Comparison of ENCODE assay signal across 9 cellular contexts in the genomic region with DNA sequence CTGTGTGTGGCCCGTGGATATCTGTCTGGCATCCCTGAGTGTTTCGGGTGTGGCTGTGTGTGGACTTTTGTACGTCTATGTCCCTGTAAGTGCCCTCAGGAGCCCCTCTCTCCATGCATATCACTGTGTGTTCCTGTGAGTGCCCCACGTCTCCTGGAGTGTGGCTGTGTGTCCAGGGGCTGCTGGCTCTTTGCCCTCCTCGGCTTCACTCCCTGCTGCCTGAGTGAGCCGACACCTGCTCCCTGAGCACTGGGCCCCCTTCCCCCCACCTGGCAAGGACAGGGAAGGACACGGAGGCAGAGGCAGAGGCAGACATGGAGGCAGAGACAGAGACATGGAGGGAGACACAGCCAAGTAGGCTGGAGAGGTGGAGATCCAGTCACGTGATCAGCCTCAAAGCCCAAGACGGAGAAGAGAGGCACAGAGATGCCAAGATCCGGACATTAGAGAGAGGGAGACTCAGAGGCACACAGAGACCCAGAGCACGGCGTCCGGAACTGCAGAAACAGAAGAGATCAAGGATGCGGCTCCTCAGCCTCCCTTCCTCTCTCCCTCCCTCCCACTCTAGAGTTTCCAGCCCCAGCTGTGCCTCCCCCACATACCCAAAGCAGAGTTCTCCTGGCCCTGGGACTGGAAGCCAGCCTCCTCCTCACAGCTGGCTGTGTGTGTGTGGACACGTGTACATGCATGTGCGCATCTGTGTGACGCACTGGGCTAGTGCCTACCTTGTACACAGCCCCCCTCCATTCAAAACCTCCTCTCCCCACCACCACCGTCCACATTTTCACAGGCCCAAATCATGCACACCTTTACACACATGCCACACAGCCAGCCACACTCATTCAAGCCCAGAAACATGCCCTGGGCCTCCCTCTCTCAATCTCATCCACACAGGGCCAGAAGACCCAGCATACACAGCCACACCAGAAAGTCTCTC. TPM values are rescaled to one million over a fixed set of nuclear protein-coding genes. Genes with fewer than 3 reads are reported as not detected.
DNase-seq lines count a peak whose midpoint lies in the region; ATAC-seq, FAIRE-seq and TF ChIP-seq lines count a peak whose summit lies in the region.
"Had no signal": no experiment of that assay in that cellular context is flagged by ENCODE, and none has a peak within 500 bp of the region (broad histone marks: within the 10 kb centered on the region; RNA-seq: fewer than 3 reads in every experiment).

No MANE protein-coding gene starts in this region.

- in situ Hi-C loops in Panc1 (cut with HindIII; ENCODE audit: low pct_unique_long_range_greater_than_20kb, low sequenced_read_pairs), result no loop called here

- CTCF ChIA-PET in activated CD4-positive, alpha-beta T cell treated with anti-CD3 and anti-CD28 coated beads for 36 hours (lab: Charles Lee), result no interaction called here
- CTCF ChIA-PET in Panc1 (lab: Charles Lee), result no interaction called here

- no peak for TF ChIP-seq CTCF in Panc1 (IDR thresholded peaks at IDR 0.05)

- H3K36me3 ChIP-seq in Panc1 (ENCODE audit: control insufficient read depth, insufficient read depth, low read length) (no peaks in the 10 kb centered on the region), mucosa of rectum (ENCODE audit: control insufficient read depth in 2 of 2, insufficient read depth in 2 of 2, low read length in 2 of 2) (no peaks in the 10 kb centered on the region)

- no peaks in the 10 kb centered on the region for H3K9me3 ChIP-seq in Panc1 (ENCODE audit: control insufficient read depth, insufficient read depth, low read depth, low read length)
- H3K9me3 ChIP-seq in mucosa of rectum (ENCODE audit: control insufficient read depth in 2 of 2, low read length in 2 of 2), result no peaks in the 10 kb centered on the region

- H3K4me1 ChIP-seq in Panc1 (ENCODE audit: control insufficient read depth, insufficient read depth, low read length) (peaks cover 28% of the 10 kb centered on the region), mucosa of rectum (ENCODE audit: control insufficient read depth in 2 of 2, insufficient read depth in 2 of 2, low read length in 2 of 2) (peaks cover 41 to 45% of the 10 kb centered on the region in 2 donors)

- ATAC-seq in activated CD4-positive, alpha-beta T cell treated with anti-CD3 and anti-CD28 coated beads for 36 hours, result no peak
- ATAC-seq in Panc1 (peak; percentile 58), GM19463 (IDR thresholded peaks at IDR 0.05; ENCODE audit: unreplicated experiment) (no peak)

- peak overlapping the region; percentile 30 to 45 for H3K4me3 ChIP-seq in Panc1 (ENCODE audit: low read depth in 2 of 2, low read length in 2 of 2)
- peak overlapping the region; percentile 63 to 77 for H3K4me3 ChIP-seq in mucosa of rectum (ENCODE audit: low read length in 2 of 2)

- H3K27ac ChIP-seq in Panc1 (ENCODE audit: low read length), result peak overlapping the region; percentile 75
- peak overlapping the region; percentile 90 to 91 for H3K27ac ChIP-seq in mucosa of rectum (ENCODE audit: low read depth in 2 of 2, low read length in 2 of 2)

- intact Hi-C loops in activated CD4-positive, alpha-beta T cell treated with anti-CD3 and anti-CD28 coated beads for 36 hours (cut with DNase I, micrococcal nuclease), result loop anchor here in 1 of 2 experiments (5.0 kb wide), 1 partner anchor 82 kb away; no protein-coding TSS in a partner anchor
- intact Hi-C loops in Panc1 (cut with micrococcal nuclease; ENCODE audit: unreplicated experiment), result no loop called here

- POLR2A ChIA-PET in activated CD4-positive, alpha-beta T cell treated with anti-CD3 and anti-CD28 coated beads for 36 hours (lab: Charles Lee), result no interaction called here
- POLR2A ChIA-PET in Panc1 (lab: Charles Lee), result interaction anchor here (0.7 kb wide), 2 partner anchors 32 to 1489 kb away, joined by 3 to 5 read pairs; no protein-coding TSS in a partner anchor

- no TSS peak for BruUV-seq in Panc1 (replicated peaks; lab: Mats Ljungman, UMichigan)

- peak overlapping the region; percentile 59 for H3K27ac Mint-ChIP-seq in activated CD4-positive, alpha-beta T cell treated with anti-CD3 and anti-CD28 coated beads for 36 hours

- H3K27me3 ChIP-seq in Panc1 (ENCODE audit: control insufficient read depth, insufficient read depth, low read length) (no peaks in the 10 kb centered on the region), mucosa of rectum (ENCODE audit: control insufficient read depth in 2 of 2, insufficient read depth in 2 of 2, low read length in 2 of 2) (no peaks in the 10 kb centered on the region)

- H3K4me3 Mint-ChIP-seq in activated CD4-positive, alpha-beta T cell treated with anti-CD3 and anti-CD28 coated beads for 36 hours, result peak overlapping the region; percentile 59

- FAIRE-seq in endometrium (lab: Jason Lieb, UNC), result peak; percentile 76

- peaks cover 46% of the 10 kb centered on the region for H3K4me1 Mint-ChIP-seq in activated CD4-positive, alpha-beta T cell treated with anti-CD3 and anti-CD28 coated beads for 36 hours

- H3K36me3 Mint-ChIP-seq in activated CD4-positive, alpha-beta T cell treated with anti-CD3 and anti-CD28 coated beads for 36 hours (ENCODE audit: low read depth), result peaks cover 6% of the 10 kb centered on the region

- no peaks in the 10 kb centered on the region for H3K9me3 Mint-ChIP-seq in activated CD4-positive, alpha-beta T cell treated with anti-CD3 and anti-CD28 coated beads for 36 hours (ENCODE audit: low read depth)

- DNase-seq in activated CD4-positive, alpha-beta T cell treated with anti-CD3 and anti-CD28 coated beads for 36 hours, result no peak
- DNase-seq in activated CD4-positive, alpha-beta T cell treated with anti-CD3 and anti-CD28 coated beads for 48 hours, result no peak
- DNase-seq in Panc1 (ENCODE audit: low read depth, low spot score) (no peak), ureter (ENCODE audit: low spot score) (peak; percentile 70)
- DNase-seq in activated CD8-positive, alpha-beta memory T cell treated with anti-CD3 and anti-CD28 coated beads for 24 hours, result no peak
- DNase-seq: DND-41 had no signal

- H3K27me3 Mint-ChIP-seq in activated CD4-positive, alpha-beta T cell treated with anti-CD3 and anti-CD28 coated beads for 36 hours, result no peaks in the 10 kb centered on the region

- peak overlapping the region; percentile 78 to 81 for H3K9ac ChIP-seq in mucosa of rectum (ENCODE audit: low read depth in 1 of 2, low read length in 2 of 2)

RNA-seq across cellular contexts. Expression of a gene that starts 39.0 kb away (rescaled TPM):
- total RNA-seq in activated CD4-positive, alpha-beta T cell treated with anti-CD3 and anti-CD28 coated beads for 36 hours, result 100 to 1,000 TPM; 104 to 132 TPM
- total RNA-seq in Panc1 (2021; ENCODE audit: unreplicated experiment), result 121 TPM
- polyA plus RNA-seq in Panc1 (2012; ENCODE audit: insufficient read length), result 63.7 TPM
- total RNA-seq in ureter, result 141 TPM
